In genomic region chr6:159969921-159970320, GRCh38 we compare ENCODE assay signal across 1 cellular context.
TF ChIP-seq lines count a peak whose summit lies in the region.

No MANE protein-coding gene starts in this region.

TF ChIP-seq in HepG2, 621 proteins besides CTCF, POLR2A, EP300 and RAD21 (continued from another document and continues in another):
- TF ChIP-seq, protein P1, sequence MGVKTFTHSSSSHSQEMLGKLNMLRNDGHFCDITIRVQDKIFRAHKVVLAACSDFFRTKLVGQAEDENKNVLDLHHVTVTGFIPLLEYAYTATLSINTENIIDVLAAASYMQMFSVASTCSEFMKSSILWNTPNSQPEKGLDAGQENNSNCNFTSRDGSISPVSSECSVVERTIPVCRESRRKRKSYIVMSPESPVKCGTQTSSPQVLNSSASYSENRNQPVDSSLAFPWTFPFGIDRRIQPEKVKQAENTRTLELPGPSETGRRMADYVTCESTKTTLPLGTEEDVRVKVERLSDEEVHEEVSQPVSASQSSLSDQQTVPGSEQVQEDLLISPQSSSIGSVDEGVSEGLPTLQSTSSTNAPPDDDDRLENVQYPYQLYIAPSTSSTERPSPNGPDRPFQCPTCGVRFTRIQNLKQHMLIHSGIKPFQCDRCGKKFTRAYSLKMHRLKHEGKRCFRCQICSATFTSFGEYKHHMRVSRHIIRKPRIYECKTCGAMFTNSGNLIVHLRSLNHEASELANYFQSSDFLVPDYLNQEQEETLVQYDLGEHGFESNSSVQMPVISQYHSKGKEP (CRISPR knock-in tag; IDR thresholded peaks at IDR 0.05): no peak
- TF ChIP-seq ZNF746 (CRISPR knock-in tag; IDR thresholded peaks at IDR 0.05): no peak
- no peak for TF ChIP-seq ZNF772 (CRISPR knock-in tag; IDR thresholded peaks at IDR 0.05)
- TF ChIP-seq SOX5 (CRISPR knock-in tag; IDR thresholded peaks at IDR 0.05; ENCODE audit: borderline replicate concordance): peak; percentile 87
- TF ChIP-seq NFKBIZ (CRISPR knock-in tag; IDR thresholded peaks at IDR 0.05): no peak
- TF ChIP-seq, protein P2, sequence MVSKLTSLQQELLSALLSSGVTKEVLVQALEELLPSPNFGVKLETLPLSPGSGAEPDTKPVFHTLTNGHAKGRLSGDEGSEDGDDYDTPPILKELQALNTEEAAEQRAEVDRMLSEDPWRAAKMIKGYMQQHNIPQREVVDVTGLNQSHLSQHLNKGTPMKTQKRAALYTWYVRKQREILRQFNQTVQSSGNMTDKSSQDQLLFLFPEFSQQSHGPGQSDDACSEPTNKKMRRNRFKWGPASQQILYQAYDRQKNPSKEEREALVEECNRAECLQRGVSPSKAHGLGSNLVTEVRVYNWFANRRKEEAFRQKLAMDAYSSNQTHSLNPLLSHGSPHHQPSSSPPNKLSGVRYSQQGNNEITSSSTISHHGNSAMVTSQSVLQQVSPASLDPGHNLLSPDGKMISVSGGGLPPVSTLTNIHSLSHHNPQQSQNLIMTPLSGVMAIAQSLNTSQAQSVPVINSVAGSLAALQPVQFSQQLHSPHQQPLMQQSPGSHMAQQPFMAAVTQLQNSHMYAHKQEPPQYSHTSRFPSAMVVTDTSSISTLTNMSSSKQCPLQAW (CRISPR knock-in tag; IDR thresholded peaks at IDR 0.05): peak; percentile 51; the same call in 1 of the 2 replicates
- TF ChIP-seq ZBTB49 (CRISPR knock-in tag; IDR thresholded peaks at IDR 0.05; ENCODE audit: borderline replicate concordance): no peak
- TF ChIP-seq ZNF747 (CRISPR knock-in tag; IDR thresholded peaks at IDR 0.05; ENCODE audit: borderline replicate concordance): no peak
- TF ChIP-seq ZNF792 (CRISPR knock-in tag; IDR thresholded peaks at IDR 0.05): peak; percentile 26; the same call in 1 of the 2 replicates
- TF ChIP-seq EED (CRISPR knock-in tag; IDR thresholded peaks at IDR 0.05): no peak
- TF ChIP-seq ZNF7 (CRISPR knock-in tag; IDR thresholded peaks at IDR 0.05): no peak
- TF ChIP-seq ZNF652 (CRISPR knock-in tag; IDR thresholded peaks at IDR 0.05; ENCODE audit: borderline replicate concordance, low read depth): 0 out of 2 replicates have a peak, but pooled peaks have one; percentile 22
- no peak for TF ChIP-seq RBM39 (IDR thresholded peaks at IDR 0.05; ENCODE audit: low read depth, low read length, poor library complexity, severe bottlenecking)
- no peak for TF ChIP-seq PAX8 (CRISPR knock-in tag; IDR thresholded peaks at IDR 0.05; ENCODE audit: borderline replicate concordance)
- TF ChIP-seq ZNF251 (CRISPR knock-in tag; IDR thresholded peaks at IDR 0.05): no peak
- no peak for TF ChIP-seq ZNF546 (CRISPR knock-in tag; conservative IDR thresholded peaks at IDR 0.05)
- TF ChIP-seq HNF4G (IDR thresholded peaks at IDR 0.05; ENCODE audit: borderline replicate concordance, low read depth, low read length): no peak; the same call in 1 of the 2 replicates
- TF ChIP-seq HNF4G (CRISPR knock-in tag; IDR thresholded peaks at IDR 0.05; ENCODE audit: borderline replicate concordance, low read depth): no peak
- TF ChIP-seq ZFP1 (CRISPR knock-in tag; IDR thresholded peaks at IDR 0.05): no peak
- TF ChIP-seq ZBTB7B (CRISPR knock-in tag; IDR thresholded peaks at IDR 0.05): no peak
- TF ChIP-seq ARNT2 (CRISPR knock-in tag; IDR thresholded peaks at IDR 0.05; ENCODE audit: low read depth): no peak
- no peak for TF ChIP-seq ZNF781 (CRISPR knock-in tag; IDR thresholded peaks at IDR 0.05; ENCODE audit: borderline replicate concordance, not compliant biosample characterization)
- peak; percentile 46; the same call in 1 of the 2 replicates for TF ChIP-seq ZNF335 (CRISPR knock-in tag; IDR thresholded peaks at IDR 0.05)
- TF ChIP-seq RCOR2 (CRISPR knock-in tag; IDR thresholded peaks at IDR 0.05): no peak
- TF ChIP-seq ZBTB3 (CRISPR knock-in tag; IDR thresholded peaks at IDR 0.05; ENCODE audit: borderline replicate concordance, low read depth): no peak
- TF ChIP-seq IKZF5 (CRISPR knock-in tag; IDR thresholded peaks at IDR 0.05): 0 out of 2 replicates have a peak, but pooled peaks have one; percentile 29
- no peak for TF ChIP-seq HNRNPUL1 (IDR thresholded peaks at IDR 0.05; ENCODE audit: low read depth, low read length)
- no peak for TF ChIP-seq ZFYVE20 (CRISPR knock-in tag; IDR thresholded peaks at IDR 0.05; ENCODE audit: borderline replicate concordance, low read depth)
- TF ChIP-seq ZNF232 (CRISPR knock-in tag; IDR thresholded peaks at IDR 0.05; ENCODE audit: borderline replicate concordance): no peak
- peak; percentile 38; the same call in 1 of the 2 replicates for TF ChIP-seq MED1 (CRISPR knock-in tag; IDR thresholded peaks at IDR 0.05)
- peak; percentile 9; the same call in 1 of the 3 replicates for TF ChIP-seq MXI1 (IDR thresholded peaks at IDR 0.05; ENCODE audit: borderline replicate concordance, low read depth, low read length)
- TF ChIP-seq SIN3A (IDR thresholded peaks at IDR 0.05; ENCODE audit: borderline replicate concordance, low read depth, low read length): peak; percentile 73; the same call in 1 of the 2 replicates
- TF ChIP-seq ZSCAN29 (CRISPR knock-in tag; conservative IDR thresholded peaks at IDR 0.05): no peak; the same call in 1 of the 2 replicates
- no peak for TF ChIP-seq CHD4 (IDR thresholded peaks at IDR 0.05; ENCODE audit: borderline replicate concordance, low read length)
- no peak for TF ChIP-seq NFKB2 (CRISPR knock-in tag; IDR thresholded peaks at IDR 0.05; ENCODE audit: borderline replicate concordance)
- no peak for TF ChIP-seq HOXD1 (CRISPR knock-in tag; IDR thresholded peaks at IDR 0.05)
- TF ChIP-seq TOPORS (CRISPR knock-in tag; IDR thresholded peaks at IDR 0.05): no peak
- no peak for TF ChIP-seq ZNF780A (CRISPR knock-in tag; IDR thresholded peaks at IDR 0.05)
- no peak for TF ChIP-seq REL (CRISPR knock-in tag; conservative IDR thresholded peaks at IDR 0.05)
- TF ChIP-seq TP53 (CRISPR knock-in tag; conservative IDR thresholded peaks at IDR 0.05): no peak
- 0 out of 2 replicates have a peak, but pooled peaks have one; percentile 2 for TF ChIP-seq CBFB (CRISPR knock-in tag; IDR thresholded peaks at IDR 0.05)
- TF ChIP-seq, protein P3, sequence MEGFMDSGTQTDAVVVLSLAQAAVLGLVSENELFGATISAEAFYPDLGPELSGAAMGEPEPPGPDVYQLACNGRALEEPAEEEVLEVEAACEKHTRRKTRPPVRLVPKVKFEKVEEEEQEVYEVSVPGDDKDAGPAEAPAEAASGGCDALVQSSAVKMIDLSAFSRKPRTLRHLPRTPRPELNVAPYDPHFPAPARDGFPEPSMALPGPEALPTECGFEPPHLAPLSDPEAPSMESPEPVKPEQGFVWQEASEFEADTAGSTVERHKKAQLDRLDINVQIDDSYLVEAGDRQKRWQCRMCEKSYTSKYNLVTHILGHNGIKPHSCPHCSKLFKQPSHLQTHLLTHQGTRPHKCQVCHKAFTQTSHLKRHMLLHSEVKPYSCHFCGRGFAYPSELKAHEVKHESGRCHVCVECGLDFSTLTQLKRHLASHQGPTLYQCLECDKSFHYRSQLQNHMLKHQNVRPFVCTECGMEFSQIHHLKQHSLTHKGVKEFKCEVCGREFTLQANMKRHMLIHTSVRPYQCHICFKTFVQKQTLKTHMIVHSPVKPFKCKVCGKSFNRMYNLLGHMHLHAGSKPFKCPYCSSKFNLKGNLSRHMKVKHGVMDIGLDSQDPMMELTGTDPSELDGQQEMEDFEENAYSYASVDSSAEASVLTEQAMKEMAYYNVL (CRISPR knock-in tag; IDR thresholded peaks at IDR 0.05; ENCODE audit: borderline replicate concordance): no peak
- no peak for TF ChIP-seq ZNF569 (CRISPR knock-in tag; IDR thresholded peaks at IDR 0.05; ENCODE audit: borderline replicate concordance)
- TF ChIP-seq, protein P4, sequence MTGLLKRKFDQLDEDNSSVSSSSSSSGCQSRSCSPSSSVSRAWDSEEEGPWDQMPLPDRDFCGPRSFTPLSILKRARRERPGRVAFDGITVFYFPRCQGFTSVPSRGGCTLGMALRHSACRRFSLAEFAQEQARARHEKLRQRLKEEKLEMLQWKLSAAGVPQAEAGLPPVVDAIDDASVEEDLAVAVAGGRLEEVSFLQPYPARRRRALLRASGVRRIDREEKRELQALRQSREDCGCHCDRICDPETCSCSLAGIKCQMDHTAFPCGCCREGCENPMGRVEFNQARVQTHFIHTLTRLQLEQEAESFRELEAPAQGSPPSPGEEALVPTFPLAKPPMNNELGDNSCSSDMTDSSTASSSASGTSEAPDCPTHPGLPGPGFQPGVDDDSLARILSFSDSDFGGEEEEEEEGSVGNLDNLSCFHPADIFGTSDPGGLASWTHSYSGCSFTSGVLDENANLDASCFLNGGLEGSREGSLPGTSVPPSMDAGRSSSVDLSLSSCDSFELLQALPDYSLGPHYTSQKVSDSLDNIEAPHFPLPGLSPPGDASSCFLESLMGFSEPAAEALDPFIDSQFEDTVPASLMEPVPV (CRISPR knock-in tag; IDR thresholded peaks at IDR 0.05): no peak
- no peak for TF ChIP-seq CENPT (CRISPR knock-in tag; IDR thresholded peaks at IDR 0.05; ENCODE audit: low read depth)
- peak; percentile 20; the same call in 1 of the 2 replicates for TF ChIP-seq CEBPB (IDR thresholded peaks at IDR 0.05; ENCODE audit: borderline replicate concordance, low read depth, low read length)
- peak; percentile 21; the same call in 1 of the 2 replicates for TF ChIP-seq RERE (CRISPR knock-in tag; IDR thresholded peaks at IDR 0.05; ENCODE audit: low read depth)
- TF ChIP-seq, protein P5, sequence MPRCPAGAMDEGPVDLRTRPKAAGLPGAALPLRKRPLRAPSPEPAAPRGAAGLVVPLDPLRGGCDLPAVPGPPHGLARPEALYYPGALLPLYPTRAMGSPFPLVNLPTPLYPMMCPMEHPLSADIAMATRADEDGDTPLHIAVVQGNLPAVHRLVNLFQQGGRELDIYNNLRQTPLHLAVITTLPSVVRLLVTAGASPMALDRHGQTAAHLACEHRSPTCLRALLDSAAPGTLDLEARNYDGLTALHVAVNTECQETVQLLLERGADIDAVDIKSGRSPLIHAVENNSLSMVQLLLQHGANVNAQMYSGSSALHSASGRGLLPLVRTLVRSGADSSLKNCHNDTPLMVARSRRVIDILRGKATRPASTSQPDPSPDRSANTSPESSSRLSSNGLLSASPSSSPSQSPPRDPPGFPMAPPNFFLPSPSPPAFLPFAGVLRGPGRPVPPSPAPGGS (CRISPR knock-in tag; IDR thresholded peaks at IDR 0.05): no peak
- TF ChIP-seq ELF1 (CRISPR knock-in tag; IDR thresholded peaks at IDR 0.05): peak; percentile 64
- TF ChIP-seq GTF2F1 (IDR thresholded peaks at IDR 0.05; ENCODE audit: low read length): 0 out of 2 replicates have a peak, but pooled peaks have one; percentile 45
- TF ChIP-seq ZNF720 (CRISPR knock-in tag; IDR thresholded peaks at IDR 0.05): no peak
- TF ChIP-seq, protein P6, sequence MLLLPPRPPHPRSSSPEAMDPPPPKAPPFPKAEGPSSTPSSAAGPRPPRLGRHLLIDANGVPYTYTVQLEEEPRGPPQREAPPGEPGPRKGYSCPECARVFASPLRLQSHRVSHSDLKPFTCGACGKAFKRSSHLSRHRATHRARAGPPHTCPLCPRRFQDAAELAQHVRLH (CRISPR knock-in tag; IDR thresholded peaks at IDR 0.05; ENCODE audit: borderline replicate concordance, low read depth): no peak; the same call in 1 of the 2 replicates
